In genomic region chr19:840519-841206, GRCh38 we compare ENCODE assay signal across 1 cellular context.
TF ChIP-seq lines count a peak whose summit lies in the region.

TSS of gene PRTN3 (plus strand) at chr19:840999. CDS start at chr19:841009, 10 bp downstream.

TF ChIP-seq in GM23338, 12 proteins besides CTCF, POLR2A, EP300 and RAD21 (continued from another document):
- no peak for TF ChIP-seq ZNF462 (CRISPR knock-in tag; IDR thresholded peaks at IDR 0.05)
- TF ChIP-seq EZH2 (IDR thresholded peaks at IDR 0.05; ENCODE audit: low read depth, unreplicated experiment), result no peak
- TF ChIP-seq NANOG (IDR thresholded peaks at IDR 0.05; ENCODE audit: borderline replicate concordance), result no peak
- TF ChIP-seq ZNF331 (CRISPR knock-in tag; IDR thresholded peaks at IDR 0.05; ENCODE audit: low read depth), result no peak
